ENCODE assay signal across 8 cellular contexts in genomic region chr4:176150283-176150682, GRCh38. TPM values are rescaled to one million over a fixed set of nuclear protein-coding genes. Genes with fewer than 3 reads are reported as not detected.
A peak's percentile ranks its signal among the peaks of the same experiment; 100 is the strongest.
DNase-seq lines count a peak whose midpoint lies in the region; ATAC-seq, FAIRE-seq and TF ChIP-seq lines count a peak whose summit lies in the region.

No MANE protein-coding gene starts in this region.

- in situ Hi-C loops in T47D (cut with HindIII; ENCODE audit: low pct_unique_long_range_greater_than_20kb, low sequenced_read_pairs), result no loop called here

- H3K27me3 ChIP-seq in osteoblast (ENCODE audit: insufficient read depth, low read length) (no peaks in the 10 kb centered on the region), spleen (replicated peaks in 1 of 7) (no peaks in the 10 kb centered on the region)

- no peaks in the 10 kb centered on the region for H3K79me2 ChIP-seq in osteoblast (ENCODE audit: insufficient read depth, low read length)

- no peaks in the 10 kb centered on the region for H3K36me3 Mint-ChIP-seq in activated CD4-positive, alpha-beta T cell treated with anti-CD3 and anti-CD28 coated beads, Interleukin-2, amount 10 ng/mL, durations not matched to agents 24 days and 14 days (ENCODE audit: low read depth)

- H3K27me3 Mint-ChIP-seq in activated CD4-positive, alpha-beta T cell treated with anti-CD3 and anti-CD28 coated beads, Interleukin-2, amount 10 ng/mL, durations not matched to agents 24 days and 14 days, result no peaks in the 10 kb centered on the region

- ATAC-seq in HG03342 (IDR thresholded peaks at IDR 0.05; ENCODE audit: unreplicated experiment), result no peak

- no peaks in the 10 kb centered on the region for H3K4me1 Mint-ChIP-seq in activated CD4-positive, alpha-beta T cell treated with anti-CD3 and anti-CD28 coated beads, Interleukin-2, amount 10 ng/mL, durations not matched to agents 24 days and 14 days

- no peaks in the 10 kb centered on the region for H3K9me3 Mint-ChIP-seq in activated CD4-positive, alpha-beta T cell treated with anti-CD3 and anti-CD28 coated beads, Interleukin-2, amount 10 ng/mL, durations not matched to agents 24 days and 14 days

- intact Hi-C loops in activated CD4-positive, alpha-beta T cell treated with anti-CD3 and anti-CD28 coated beads, Interleukin-2, amount 10 ng/mL, durations not matched to agents 24 days and 14 days (cut with micrococcal nuclease), result loop anchor here (1.0 kb wide), 1 partner anchor 190 kb away; no protein-coding TSS in a partner anchor
- intact Hi-C loops in spleen (cut with DNase I; ENCODE audit: low total_unique reads), result no loop called here

- H3K9me3 ChIP-seq in osteoblast (ENCODE audit: low read depth, low read length), result no peaks in the 10 kb centered on the region
- no peaks in the 10 kb centered on the region for H3K9me3 ChIP-seq in spleen

- no peak for TF ChIP-seq POLR2A in spleen (IDR thresholded peaks at IDR 0.05)

- DNase-seq in GM10266 (ENCODE audit: extremely low spot score), result peak; percentile 4
- DNase-seq in HTR-8/SVneo (ENCODE audit: insufficient read length, low spot score), result peak; percentile 35
- peak; percentile 1 to 48 for DNase-seq in T47D (ENCODE audit: low read depth in 1 of 2, low spot score in 1 of 2)
- DNase-seq in osteoblast (ENCODE audit: insufficient read length, low spot score, missing footprints), result peak; percentile 32
- no peak for DNase-seq in activated CD4-positive, alpha-beta T cell treated with anti-CD3 and anti-CD28 coated beads, Interleukin-2, amount 10 ng/mL, durations not matched to agents 24 days and 14 days
- no peak for DNase-seq in spleen
- no peak for DNase-seq in activated naive CD4-positive, alpha-beta T cell (lab: John Stamatoyannopoulos, UW)

- H3K27ac ChIP-seq in osteoblast (ENCODE audit: low read depth, low read length) (no peak overlapping the region), spleen (no peak overlapping the region)

- no peaks in the 10 kb centered on the region for H4K20me1 ChIP-seq in osteoblast (ENCODE audit: insufficient read depth, low read length)

- H3K4me1 ChIP-seq in osteoblast (ENCODE audit: insufficient read depth, low read length) (peaks cover 5% of the 10 kb centered on the region), spleen (no peaks in the 10 kb centered on the region)

- H2AFZ ChIP-seq in osteoblast (ENCODE audit: low read length), result peak overlapping the region; percentile 67

- FAIRE-seq in HTR-8/SVneo (lab: Jason Lieb, UNC), result no peak

- no peak overlapping the region for H3K4me3 ChIP-seq in osteoblast (ENCODE audit: insufficient read depth, low read length)
- H3K4me3 ChIP-seq in spleen, result no peak overlapping the region

- no peak overlapping the region for H3K27ac Mint-ChIP-seq in activated CD4-positive, alpha-beta T cell treated with anti-CD3 and anti-CD28 coated beads, Interleukin-2, amount 10 ng/mL, durations not matched to agents 24 days and 14 days

- H3K36me3 ChIP-seq in osteoblast (ENCODE audit: insufficient read depth, low read length) (no peaks in the 10 kb centered on the region), spleen (no peaks in the 10 kb centered on the region)

- H3K4me3 Mint-ChIP-seq in activated CD4-positive, alpha-beta T cell treated with anti-CD3 and anti-CD28 coated beads, Interleukin-2, amount 10 ng/mL, durations not matched to agents 24 days and 14 days, result no peak overlapping the region

- TF ChIP-seq CTCF in GM10266 (IDR thresholded peaks at IDR 0.05; ENCODE audit: control insufficient read depth, insufficient read depth, low read depth, missing control alignments), result peak; percentile 8
- TF ChIP-seq CTCF in osteoblast (IDR thresholded peaks at IDR 0.05; ENCODE audit: extremely low read depth, low read depth, low read length), result peak; percentile 47
- TF ChIP-seq CTCF in spleen (IDR thresholded peaks at IDR 0.05 in 8 of 11, conservative IDR thresholded peaks at IDR 0.05 in 3 of 11), result peak in 1 of 11 experiments; percentile 24

- H3K4me2 ChIP-seq in osteoblast (ENCODE audit: insufficient read depth, low read length), result no peak overlapping the region

RNA-seq across cellular contexts. Expression of gene SPATA4, which starts 45.1 kb away (rescaled TPM):
- total RNA-seq in osteoblast (0.59 and 0.72 TPM in 2 replicates), spleen (not detected)
- total RNA-seq in activated CD4-positive, alpha-beta T cell treated with anti-CD3 and anti-CD28 coated beads, Interleukin-2, amount 10 ng/mL, durations not matched to agents 24 days and 14 days, result 0.12 TPM in 1 of 2 replicates, not detected in the other
- polyA plus RNA-seq in spleen, result not detected

Comparison
In these comparisons a context has a peak if more than half of its experiments do, and no peak if none do; other contexts are left out.
1. DNase-seq: peak in GM10266 (single experiment), HTR-8/SVneo (single experiment), T47D (2 of 2) and osteoblast (single experiment); none in activated CD4-positive, alpha-beta T cell treated with anti-CD3 and anti-CD28 coated beads, Interleukin-2, amount 10 ng/mL, durations not matched to agents 24 days and 14 days (single experiment), spleen (single experiment) and activated naive CD4-positive, alpha-beta T cell (0 of 4).